12 cellular contexts compared by ENCODE assay signal in the genomic region with DNA sequence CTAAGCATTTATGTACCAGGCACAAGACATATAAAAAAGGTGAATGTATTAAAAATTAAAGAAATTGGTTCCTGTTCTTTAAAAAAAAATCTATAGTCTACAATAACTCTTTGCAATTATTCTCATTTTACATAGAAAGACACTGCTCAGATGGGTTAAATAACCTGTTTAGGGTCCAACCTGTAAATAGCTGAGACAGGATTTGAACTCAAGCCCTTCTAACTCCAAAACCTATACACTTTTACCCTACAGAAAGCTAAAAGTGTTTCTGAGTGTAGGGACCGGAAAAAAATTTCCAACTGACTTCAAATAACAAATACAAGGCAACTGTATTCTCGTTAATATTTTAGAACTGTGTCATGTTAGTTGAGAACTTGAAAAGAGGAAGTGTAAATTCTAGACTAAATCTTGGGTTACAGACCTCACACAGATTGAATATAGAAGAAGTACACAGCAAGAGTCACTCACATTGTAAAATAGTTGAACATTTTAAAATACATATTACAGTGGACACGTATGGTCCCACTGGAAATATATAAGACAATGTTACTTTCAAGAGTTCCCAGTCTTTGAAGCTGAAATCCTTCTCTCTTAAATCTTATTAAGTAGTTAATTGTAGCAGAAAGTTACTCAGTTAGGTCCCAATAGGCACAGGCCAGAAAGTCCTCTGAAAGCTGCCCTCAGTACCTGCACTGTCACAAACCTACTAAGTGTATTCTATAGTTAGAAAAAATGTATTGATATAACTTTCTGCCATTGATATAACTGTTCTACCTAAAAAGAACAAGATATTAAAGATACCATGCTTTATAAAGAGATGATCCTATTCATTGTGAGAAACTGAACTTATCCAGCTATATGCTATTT. TPM values are rescaled to one million over a fixed set of nuclear protein-coding genes. Genes with fewer than 3 reads are reported as not detected.
DNase-seq lines count a peak whose midpoint lies in the region; ATAC-seq and TF ChIP-seq lines count a peak whose summit lies in the region.
"Had no signal": no experiment of that assay in that cellular context is flagged by ENCODE, and none has a peak within 500 bp of the region (broad histone marks: within the 10 kb centered on the region; RNA-seq: fewer than 3 reads in every experiment).

No MANE protein-coding gene starts in this region.

- H3K27ac ChIP-seq in heart right ventricle = peak overlapping the region in 2 of 10 donors; percentile 3 to 56

- TF ChIP-seq CTCF in GM06990 (IDR thresholded peaks at IDR 0.05; ENCODE audit: insufficient read depth, low read length, poor library complexity, severe bottlenecking) (no peak), GM20000 (IDR thresholded peaks at IDR 0.05; ENCODE audit: extremely low read depth, missing control alignments) (no peak), heart right ventricle (IDR thresholded peaks at IDR 0.05) (no peak)

- intact Hi-C loops in heart right ventricle (cut with DNase I) = no loop called here

- ATAC-seq in HG03108 (IDR thresholded peaks at IDR 0.05; ENCODE audit: unreplicated experiment) (peak; percentile 77), heart right ventricle (no peak)

- no peaks in the 10 kb centered on the region for H3K9me3 ChIP-seq in heart right ventricle
- H3K9me3 ChIP-seq: BLaER1 treated with 17β-estradiol and CSF1 and Interleukin-3, amounts not matched to agents 10 nM and 100 nM had no signal

- peaks cover 3 to 72% (median 21%) of the 10 kb centered on the region in 9 donors for H3K4me1 ChIP-seq in heart right ventricle

- H3K27me3 ChIP-seq in GM06990 (replicated peaks; ENCODE audit: control insufficient read depth, insufficient read depth, low read length) = no peaks in the 10 kb centered on the region
- H3K27me3 ChIP-seq in heart right ventricle = no peaks in the 10 kb centered on the region
- H3K27me3 ChIP-seq: BLaER1 treated with 17β-estradiol and CSF1 and Interleukin-3, amounts not matched to agents 10 nM and 100 nM had no signal

- 83 to 89% methylated on average over 3 of the region's 3 CpGs for WGBS in heart right ventricle, 2 donors

- DNase-seq in GM06990 (ENCODE audit: extremely low read depth, insufficient read length) (peak; percentile 63), GM20000 (ENCODE audit: low spot score) (peak; percentile 13), RPMI8226 (peak; percentile 56), SW480 (ENCODE audit: low spot score) (no peak), LoVo (ENCODE audit: low spot score) (no peak), heart right ventricle (no peak), NCI-H748 (lab: John Stamatoyannopoulos, UW; ENCODE audit: unreplicated experiment) (no peak)
- DNase-seq: cerebellar nuclear complex; NCI-H774; stimulated activated CD8-positive, alpha-beta memory T cell treated with anti-CD3 and anti-CD28 coated beads, Interleukin-4, amount 100 ng/mL, for 48 hours had no signal

- H3K36me3 ChIP-seq in GM06990 (ENCODE audit: control insufficient read depth, insufficient read depth, low read length) (no peaks in the 10 kb centered on the region), heart right ventricle (peaks cover 0 to 8% (median 0%) of the 10 kb centered on the region in 9 donors)

- H3K4me3 ChIP-seq in GM06990 (replicated peaks; ENCODE audit: low read depth, low read length) = no peak overlapping the region
- no peak overlapping the region for H3K4me3 ChIP-seq in heart right ventricle
- H3K4me3 ChIP-seq: BLaER1 treated with 17β-estradiol and CSF1 and Interleukin-3, amounts not matched to agents 10 nM and 100 nM had no signal

RNA-seq across cellular contexts. Expression of a gene that starts 7.3 kb away (rescaled TPM):
- total RNA-seq in heart right ventricle = 10 to 100 TPM; 12.1 to 26.8 (median 18.4) TPM
- polyA plus RNA-seq in heart right ventricle = 10 to 100 TPM in 1 of 2 donors, 1 to 10 TPM in 1; 7.8 to 10.9 TPM

Comparison
In these comparisons a context has a peak if more than half of its experiments do, and no peak if none do; other contexts are left out.
1. DNase-seq: peak in GM06990 (single experiment), GM20000 (single experiment) and RPMI8226 (single experiment); none in SW480 (single experiment), LoVo (single experiment), heart right ventricle (0 of 2) and NCI-H748 (single experiment).